14 cellular contexts compared by ENCODE assay signal in the genomic region with DNA sequence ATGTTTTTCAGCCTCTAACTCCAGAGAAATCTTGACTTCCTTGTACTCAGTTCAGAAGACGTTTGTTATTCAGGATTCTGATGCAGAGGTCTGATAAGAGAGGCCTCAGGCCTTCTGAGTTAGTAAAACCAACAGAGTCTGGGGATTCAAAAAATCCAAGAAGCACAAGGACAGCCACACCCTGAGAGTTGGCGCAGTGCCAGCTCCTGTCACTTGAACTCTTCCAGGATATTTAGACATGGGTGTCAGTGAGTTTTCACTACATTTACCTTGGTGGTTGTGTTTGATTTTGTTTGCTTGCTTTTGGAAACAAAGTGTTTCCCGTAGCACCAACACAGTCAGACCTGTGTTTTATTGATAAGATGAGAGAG. TPM values are rescaled to one million over a fixed set of nuclear protein-coding genes. Genes with fewer than 3 reads are reported as not detected.
DNase-seq lines count a peak whose midpoint lies in the region; ATAC-seq, FAIRE-seq and TF ChIP-seq lines count a peak whose summit lies in the region.
"Had no signal": no experiment of that assay in that cellular context is flagged by ENCODE, and none has a peak within 500 bp of the region (broad histone marks: within the 10 kb centered on the region; RNA-seq: fewer than 3 reads in every experiment).

No MANE protein-coding gene starts in this region.

- no peaks in the 10 kb centered on the region for H3K9me3 Mint-ChIP-seq in activated CD8-positive, alpha-beta memory T cell treated with anti-CD3 and anti-CD28 coated beads, Interleukin-2, amount 10 ng/mL, durations not matched to agents 7 days and 5 days (ENCODE audit: low read depth)
- H3K9me3 Mint-ChIP-seq: activated naive CD4-positive, alpha-beta T cell treated with anti-CD3 and anti-CD28 coated beads for 36 hours had no signal

- H3K27ac Mint-ChIP-seq in activated CD8-positive, alpha-beta memory T cell treated with anti-CD3 and anti-CD28 coated beads, Interleukin-2, amount 10 ng/mL, durations not matched to agents 7 days and 5 days, result no peak overlapping the region
- H3K27ac Mint-ChIP-seq: activated naive CD4-positive, alpha-beta T cell treated with anti-CD3 and anti-CD28 coated beads for 36 hours; IgD-negative memory B cell had no signal

- H3K4me3 ChIP-seq in epithelial cell of esophagus (ENCODE audit: low read length), result no peak overlapping the region
- H3K4me3 ChIP-seq in small intestine (ENCODE audit: low read depth in 1 of 2, low read length in 2 of 2), result no peak overlapping the region
- no peak overlapping the region for H3K4me3 ChIP-seq in spleen

- no peak for TF ChIP-seq POLR2A in spleen (IDR thresholded peaks at IDR 0.05)

- peak; percentile 25 for DNase-seq in DMS153 (lab: John Stamatoyannopoulos, UW)
- DNase-seq in DMS153 treated with DMSO at 0.1 percent for 48 hours (lab: John Stamatoyannopoulos, UW; ENCODE audit: unreplicated experiment), result no peak
- peak; percentile 84 for DNase-seq in NCI-H69 (lab: John Stamatoyannopoulos, UW)
- peak; percentile 23 for DNase-seq in epithelial cell of esophagus (ENCODE audit: low read depth)
- peak; percentile 35 for DNase-seq in small intestine
- no peak for DNase-seq in spleen
- DNase-seq in activated CD8-positive, alpha-beta memory T cell treated with anti-CD3 and anti-CD28 coated beads, Interleukin-2, amount 10 ng/mL, durations not matched to agents 7 days and 5 days, result no peak
- no peak for DNase-seq in AG20443 (ENCODE audit: low spot score)
- DNase-seq: activated CD4-positive, CD25-positive, alpha-beta regulatory T cell treated with anti-CD3 and anti-CD28 coated beads, Interleukin-2, amount 50 U/mL, for 72 hours; activated naive CD4-positive, alpha-beta T cell treated with anti-CD3 and anti-CD28 coated beads for 36 hours had no signal

- H3K4me1 ChIP-seq in small intestine (ENCODE audit: control insufficient read depth in 2 of 2, insufficient read depth in 1 of 2, low read depth in 1 of 2, low read length in 1 of 2) (no peaks in the 10 kb centered on the region), spleen (peaks cover 0 to 14% (median 7%) of the 10 kb centered on the region in 6 donors)

- peaks cover 0 to 6% of the 10 kb centered on the region in 2 donors for H3K27me3 ChIP-seq in small intestine (ENCODE audit: control insufficient read depth in 2 of 2, insufficient read depth in 2 of 2, low read length in 2 of 2)
- H3K27me3 ChIP-seq in spleen (replicated peaks in 1 of 7), result peaks cover 0 to 9% (median 0%) of the 10 kb centered on the region in 7 donors

- H3K36me3 ChIP-seq in small intestine (ENCODE audit: control insufficient read depth in 2 of 2, insufficient read depth in 2 of 2, low read length in 2 of 2), result no peaks in the 10 kb centered on the region
- H3K36me3 ChIP-seq in spleen, result no peaks in the 10 kb centered on the region

- H3K27ac ChIP-seq in small intestine (ENCODE audit: low read depth in 1 of 2, low read length in 1 of 2) (no peak overlapping the region), spleen (no peak overlapping the region)

- TF ChIP-seq CTCF in epithelial cell of esophagus (IDR thresholded peaks at IDR 0.05; ENCODE audit: insufficient read depth, low read depth, low read length, missing control alignments), result no peak
- TF ChIP-seq CTCF in spleen (IDR thresholded peaks at IDR 0.05 in 8 of 11, conservative IDR thresholded peaks at IDR 0.05 in 3 of 11), result no peak

- no peak overlapping the region for H3K4me3 Mint-ChIP-seq in activated CD8-positive, alpha-beta memory T cell treated with anti-CD3 and anti-CD28 coated beads, Interleukin-2, amount 10 ng/mL, durations not matched to agents 7 days and 5 days
- H3K4me3 Mint-ChIP-seq: activated naive CD4-positive, alpha-beta T cell treated with anti-CD3 and anti-CD28 coated beads for 36 hours; IgD-negative memory B cell had no signal

- H3K27me3 Mint-ChIP-seq in activated CD8-positive, alpha-beta memory T cell treated with anti-CD3 and anti-CD28 coated beads, Interleukin-2, amount 10 ng/mL, durations not matched to agents 7 days and 5 days, result peaks cover 17% of the 10 kb centered on the region

- no peaks in the 10 kb centered on the region for H3K9me3 ChIP-seq in small intestine (ENCODE audit: control insufficient read depth, low read depth)
- no peaks in the 10 kb centered on the region for H3K9me3 ChIP-seq in spleen

- CTCF ChIA-PET in activated CD8-positive, alpha-beta memory T cell treated with anti-CD3 and anti-CD28 coated beads, Interleukin-2, amount 10 ng/mL, durations not matched to agents 7 days and 5 days (lab: Charles Lee), result no interaction called here

- no peaks in the 10 kb centered on the region for H3K4me1 Mint-ChIP-seq in activated CD8-positive, alpha-beta memory T cell treated with anti-CD3 and anti-CD28 coated beads, Interleukin-2, amount 10 ng/mL, durations not matched to agents 7 days and 5 days

- intact Hi-C loops in spleen (cut with DNase I; ENCODE audit: low total_unique reads), result no loop called here

- H3K36me3 Mint-ChIP-seq in activated CD8-positive, alpha-beta memory T cell treated with anti-CD3 and anti-CD28 coated beads, Interleukin-2, amount 10 ng/mL, durations not matched to agents 7 days and 5 days, result no peaks in the 10 kb centered on the region
- H3K36me3 Mint-ChIP-seq: IgD-negative memory B cell had no signal

- no peak for ATAC-seq in activated CD8-positive, alpha-beta memory T cell treated with anti-CD3 and anti-CD28 coated beads, Interleukin-2, amount 10 ng/mL, durations not matched to agents 7 days and 5 days

- 33 to 62% (median 38%) methylated on average over 3 of the region's 3 CpGs for WGBS in small intestine, 3 donors
- WGBS in spleen, 5 donors, result 60 to 73% (median 64%) methylated on average over 3 of the region's 3 CpGs

- no peak for FAIRE-seq in small intestine (lab: Jason Lieb, UNC)
- FAIRE-seq: A204.1, endometrium, kidney had no signal

RNA-seq across cellular contexts. Expression of gene PDE8B, which starts 41.6 kb away (rescaled TPM):
- 1 to 10 TPM in 1 of 3 donors, under 1 TPM in 2; 0.22 to 1.2 (median 0.81) TPM for polyA plus RNA-seq in small intestine
- 1 to 10 TPM in 4 of 7 donors, under 1 TPM in 3; 0.64 to 1.9 (median 1.2) TPM for total RNA-seq in spleen
- polyA plus RNA-seq in spleen, result under 1 TPM; 0.18 to 0.22 (median 0.22) TPM
- total RNA-seq in activated CD8-positive, alpha-beta memory T cell treated with anti-CD3 and anti-CD28 coated beads, Interleukin-2, amount 10 ng/mL, durations not matched to agents 7 days and 5 days, result under 1 TPM in 1 of 2 experiments, not detected in 1; 0.68 TPM
- polyA plus RNA-seq: IgD-negative memory B cell had no signal

Comparison
In these comparisons a context has a peak if more than half of its experiments do, and no peak if none do; other contexts are left out.
1. DNase-seq: peak in DMS153 (single experiment), NCI-H69 (single experiment), epithelial cell of esophagus (single experiment) and small intestine (single experiment); none in DMS153 treated with DMSO at 0.1 percent for 48 hours (single experiment), spleen (single experiment), activated CD8-positive, alpha-beta memory T cell treated with anti-CD3 and anti-CD28 coated beads, Interleukin-2, amount 10 ng/mL, durations not matched to agents 7 days and 5 days (single experiment) and AG20443 (single experiment).